ENCODE assay signal across 1 cellular context in the genomic region with DNA sequence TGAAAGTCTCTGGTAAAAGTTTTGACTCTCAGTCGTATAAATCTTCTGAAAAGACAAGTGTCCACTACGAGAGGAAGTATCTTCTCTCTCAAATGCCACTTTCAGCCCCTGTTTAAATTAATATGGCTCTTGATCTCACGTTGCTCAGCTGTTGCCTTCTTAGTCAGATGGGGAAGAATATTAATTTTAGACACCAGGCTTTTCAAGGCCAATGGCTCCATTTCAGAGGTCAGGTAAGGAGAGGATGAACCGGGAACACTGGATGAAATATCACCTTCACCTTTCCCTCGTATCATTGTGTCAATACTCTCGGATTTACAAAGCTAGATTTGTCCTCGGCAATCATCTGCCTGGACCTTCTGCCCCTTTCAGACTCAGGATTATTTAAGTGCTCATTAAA.
TF ChIP-seq lines count a peak whose summit lies in the region.

A gene (minus strand): TSS at position 91 of the 400 bp plus-strand sequence. CDS start 1,628 bp downstream, outside the sequence.

TF ChIP-seq in GM23338, 12 proteins besides CTCF, POLR2A, EP300 and RAD21 (continued from another document):
- TF ChIP-seq, protein P1, sequence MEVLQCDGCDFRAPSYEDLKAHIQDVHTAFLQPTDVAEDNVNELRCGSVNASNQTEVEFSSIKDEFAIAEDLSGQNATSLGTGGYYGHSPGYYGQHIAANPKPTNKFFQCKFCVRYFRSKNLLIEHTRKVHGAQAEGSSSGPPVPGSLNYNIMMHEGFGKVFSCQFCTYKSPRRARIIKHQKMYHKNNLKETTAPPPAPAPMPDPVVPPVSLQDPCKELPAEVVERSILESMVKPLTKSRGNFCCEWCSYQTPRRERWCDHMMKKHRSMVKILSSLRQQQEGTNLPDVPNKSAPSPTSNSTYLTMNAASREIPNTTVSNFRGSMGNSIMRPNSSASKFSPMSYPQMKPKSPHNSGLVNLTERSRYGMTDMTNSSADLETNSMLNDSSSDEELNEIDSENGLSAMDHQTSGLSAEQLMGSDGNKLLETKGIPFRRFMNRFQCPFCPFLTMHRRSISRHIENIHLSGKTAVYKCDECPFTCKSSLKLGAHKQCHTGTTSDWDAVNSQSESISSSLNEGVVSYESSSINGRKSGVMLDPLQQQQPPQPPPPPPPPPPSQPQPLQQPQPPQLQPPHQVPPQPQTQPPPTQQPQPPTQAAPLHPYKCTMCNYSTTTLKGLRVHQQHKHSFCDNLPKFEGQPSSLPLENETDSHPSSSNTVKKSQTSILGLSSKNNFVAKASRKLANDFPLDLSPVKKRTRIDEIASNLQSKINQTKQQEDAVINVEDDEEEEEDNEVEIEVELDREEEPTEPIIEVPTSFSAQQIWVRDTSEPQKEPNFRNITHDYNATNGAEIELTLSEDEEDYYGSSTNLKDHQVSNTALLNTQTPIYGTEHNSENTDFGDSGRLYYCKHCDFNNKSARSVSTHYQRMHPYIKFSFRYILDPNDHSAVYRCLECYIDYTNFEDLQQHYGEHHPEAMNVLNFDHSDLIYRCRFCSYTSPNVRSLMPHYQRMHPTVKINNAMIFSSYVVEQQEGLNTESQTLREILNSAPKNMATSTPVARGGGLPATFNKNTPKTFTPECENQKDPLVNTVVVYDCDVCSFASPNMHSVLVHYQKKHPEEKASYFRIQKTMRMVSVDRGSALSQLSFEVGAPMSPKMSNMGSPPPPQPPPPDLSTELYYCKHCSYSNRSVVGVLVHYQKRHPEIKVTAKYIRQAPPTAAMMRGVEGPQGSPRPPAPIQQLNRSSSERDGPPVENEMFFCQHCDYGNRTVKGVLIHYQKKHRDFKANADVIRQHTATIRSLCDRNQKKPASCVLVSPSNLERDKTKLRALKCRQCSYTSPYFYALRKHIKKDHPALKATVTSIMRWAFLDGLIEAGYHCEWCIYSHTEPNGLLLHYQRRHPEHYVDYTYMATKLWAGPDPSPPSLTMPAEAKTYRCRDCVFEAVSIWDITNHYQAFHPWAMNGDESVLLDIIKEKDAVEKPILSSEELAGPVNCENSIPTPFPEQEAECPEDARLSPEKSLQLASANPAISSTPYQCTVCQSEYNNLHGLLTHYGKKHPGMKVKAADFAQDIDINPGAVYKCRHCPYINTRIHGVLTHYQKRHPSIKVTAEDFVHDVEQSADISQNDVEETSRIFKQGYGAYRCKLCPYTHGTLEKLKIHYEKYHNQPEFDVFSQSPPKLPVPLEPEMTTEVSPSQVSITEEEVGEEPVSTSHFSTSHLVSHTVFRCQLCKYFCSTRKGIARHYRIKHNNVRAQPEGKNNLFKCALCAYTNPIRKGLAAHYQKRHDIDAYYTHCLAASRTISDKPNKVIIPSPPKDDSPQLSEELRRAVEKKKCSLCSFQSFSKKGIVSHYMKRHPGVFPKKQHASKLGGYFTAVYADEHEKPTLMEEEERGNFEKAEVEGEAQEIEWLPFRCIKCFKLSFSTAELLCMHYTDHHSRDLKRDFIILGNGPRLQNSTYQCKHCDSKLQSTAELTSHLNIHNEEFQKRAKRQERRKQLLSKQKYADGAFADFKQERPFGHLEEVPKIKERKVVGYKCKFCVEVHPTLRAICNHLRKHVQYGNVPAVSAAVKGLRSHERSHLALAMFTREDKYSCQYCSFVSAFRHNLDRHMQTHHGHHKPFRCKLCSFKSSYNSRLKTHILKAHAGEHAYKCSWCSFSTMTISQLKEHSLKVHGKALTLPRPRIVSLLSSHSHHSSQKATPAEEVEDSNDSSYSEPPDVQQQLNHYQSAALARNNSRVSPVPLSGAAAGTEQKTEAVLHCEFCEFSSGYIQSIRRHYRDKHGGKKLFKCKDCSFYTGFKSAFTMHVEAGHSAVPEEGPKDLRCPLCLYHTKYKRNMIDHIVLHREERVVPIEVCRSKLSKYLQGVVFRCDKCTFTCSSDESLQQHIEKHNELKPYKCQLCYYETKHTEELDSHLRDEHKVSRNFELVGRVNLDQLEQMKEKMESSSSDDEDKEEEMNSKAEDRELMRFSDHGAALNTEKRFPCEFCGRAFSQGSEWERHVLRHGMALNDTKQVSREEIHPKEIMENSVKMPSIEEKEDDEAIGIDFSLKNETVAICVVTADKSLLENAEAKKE (CRISPR knock-in tag; IDR thresholded peaks at IDR 0.05): no peak
- TF ChIP-seq EZH2 (IDR thresholded peaks at IDR 0.05; ENCODE audit: low read depth, unreplicated experiment) (no peak), EZH2phosphoT487 (IDR thresholded peaks at IDR 0.05; ENCODE audit: unreplicated experiment) (no peak), ZNF331 (CRISPR knock-in tag; IDR thresholded peaks at IDR 0.05; ENCODE audit: low read depth) (no peak), STAT1 (IDR thresholded peaks at IDR 0.05; ENCODE audit: unreplicated experiment) (no peak), NANOG (IDR thresholded peaks at IDR 0.05; ENCODE audit: borderline replicate concordance) (no peak), JUNB (IDR thresholded peaks at IDR 0.05; ENCODE audit: unreplicated experiment) (no peak), POLR2AphosphoS5 (IDR thresholded peaks at IDR 0.05; ENCODE audit: low read depth) (no peak), ZNF114 (CRISPR knock-in tag; IDR thresholded peaks at IDR 0.05) (no peak)
- TF ChIP-seq, protein P2, sequence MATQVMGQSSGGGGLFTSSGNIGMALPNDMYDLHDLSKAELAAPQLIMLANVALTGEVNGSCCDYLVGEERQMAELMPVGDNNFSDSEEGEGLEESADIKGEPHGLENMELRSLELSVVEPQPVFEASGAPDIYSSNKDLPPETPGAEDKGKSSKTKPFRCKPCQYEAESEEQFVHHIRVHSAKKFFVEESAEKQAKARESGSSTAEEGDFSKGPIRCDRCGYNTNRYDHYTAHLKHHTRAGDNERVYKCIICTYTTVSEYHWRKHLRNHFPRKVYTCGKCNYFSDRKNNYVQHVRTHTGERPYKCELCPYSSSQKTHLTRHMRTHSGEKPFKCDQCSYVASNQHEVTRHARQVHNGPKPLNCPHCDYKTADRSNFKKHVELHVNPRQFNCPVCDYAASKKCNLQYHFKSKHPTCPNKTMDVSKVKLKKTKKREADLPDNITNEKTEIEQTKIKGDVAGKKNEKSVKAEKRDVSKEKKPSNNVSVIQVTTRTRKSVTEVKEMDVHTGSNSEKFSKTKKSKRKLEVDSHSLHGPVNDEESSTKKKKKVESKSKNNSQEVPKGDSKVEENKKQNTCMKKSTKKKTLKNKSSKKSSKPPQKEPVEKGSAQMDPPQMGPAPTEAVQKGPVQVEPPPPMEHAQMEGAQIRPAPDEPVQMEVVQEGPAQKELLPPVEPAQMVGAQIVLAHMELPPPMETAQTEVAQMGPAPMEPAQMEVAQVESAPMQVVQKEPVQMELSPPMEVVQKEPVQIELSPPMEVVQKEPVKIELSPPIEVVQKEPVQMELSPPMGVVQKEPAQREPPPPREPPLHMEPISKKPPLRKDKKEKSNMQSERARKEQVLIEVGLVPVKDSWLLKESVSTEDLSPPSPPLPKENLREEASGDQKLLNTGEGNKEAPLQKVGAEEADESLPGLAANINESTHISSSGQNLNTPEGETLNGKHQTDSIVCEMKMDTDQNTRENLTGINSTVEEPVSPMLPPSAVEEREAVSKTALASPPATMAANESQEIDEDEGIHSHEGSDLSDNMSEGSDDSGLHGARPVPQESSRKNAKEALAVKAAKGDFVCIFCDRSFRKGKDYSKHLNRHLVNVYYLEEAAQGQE (IDR thresholded peaks at IDR 0.05; ENCODE audit: unreplicated experiment): no peak
- TF ChIP-seq, protein P3, sequence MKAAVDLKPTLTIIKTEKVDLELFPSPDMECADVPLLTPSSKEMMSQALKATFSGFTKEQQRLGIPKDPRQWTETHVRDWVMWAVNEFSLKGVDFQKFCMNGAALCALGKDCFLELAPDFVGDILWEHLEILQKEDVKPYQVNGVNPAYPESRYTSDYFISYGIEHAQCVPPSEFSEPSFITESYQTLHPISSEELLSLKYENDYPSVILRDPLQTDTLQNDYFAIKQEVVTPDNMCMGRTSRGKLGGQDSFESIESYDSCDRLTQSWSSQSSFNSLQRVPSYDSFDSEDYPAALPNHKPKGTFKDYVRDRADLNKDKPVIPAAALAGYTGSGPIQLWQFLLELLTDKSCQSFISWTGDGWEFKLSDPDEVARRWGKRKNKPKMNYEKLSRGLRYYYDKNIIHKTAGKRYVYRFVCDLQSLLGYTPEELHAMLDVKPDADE (IDR thresholded peaks at IDR 0.05): no peak
